ENCODE assay signal across 2 cellular contexts in the genomic region with DNA sequence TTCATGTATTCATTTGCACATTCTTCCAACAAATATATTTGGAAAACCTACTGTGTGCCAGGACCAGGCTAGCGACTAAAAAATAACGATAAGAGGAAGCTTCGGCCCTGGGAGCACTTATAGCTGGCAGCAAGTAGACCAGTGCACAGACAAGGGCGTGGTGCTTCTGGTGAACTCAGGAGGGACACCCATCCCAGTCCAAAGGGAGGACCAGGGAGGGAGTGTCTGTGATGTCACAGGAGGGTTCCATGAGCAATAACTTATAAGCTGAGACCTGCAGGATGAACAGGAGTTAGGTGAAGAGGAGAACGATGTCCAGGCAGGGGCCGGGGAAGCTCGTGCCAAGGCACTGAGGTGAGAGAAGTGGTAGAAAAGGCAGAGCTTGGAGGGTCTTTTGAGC.
TF ChIP-seq lines count a peak whose summit lies in the region.

No MANE protein-coding gene starts in this region.

TF ChIP-seq in HEK293, 187 proteins besides CTCF, POLR2A, EP300 and RAD21 (continued from another document):
- TF ChIP-seq, protein P1, sequence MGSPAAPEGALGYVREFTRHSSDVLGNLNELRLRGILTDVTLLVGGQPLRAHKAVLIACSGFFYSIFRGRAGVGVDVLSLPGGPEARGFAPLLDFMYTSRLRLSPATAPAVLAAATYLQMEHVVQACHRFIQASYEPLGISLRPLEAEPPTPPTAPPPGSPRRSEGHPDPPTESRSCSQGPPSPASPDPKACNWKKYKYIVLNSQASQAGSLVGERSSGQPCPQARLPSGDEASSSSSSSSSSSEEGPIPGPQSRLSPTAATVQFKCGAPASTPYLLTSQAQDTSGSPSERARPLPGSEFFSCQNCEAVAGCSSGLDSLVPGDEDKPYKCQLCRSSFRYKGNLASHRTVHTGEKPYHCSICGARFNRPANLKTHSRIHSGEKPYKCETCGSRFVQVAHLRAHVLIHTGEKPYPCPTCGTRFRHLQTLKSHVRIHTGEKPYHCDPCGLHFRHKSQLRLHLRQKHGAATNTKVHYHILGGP (tag by site-specific recombination; IDR thresholded peaks at IDR 0.05) = no peak
- TF ChIP-seq WT1 (tag by site-specific recombination; IDR thresholded peaks at IDR 0.05) (peak; percentile 41; the same call in 1 of the 2 replicates), KLF1 (tag by site-specific recombination; IDR thresholded peaks at IDR 0.05) (0 out of 2 replicates have a peak, but pooled peaks have one; percentile 61)

TF ChIP-seq in K562, 482 proteins besides CTCF, POLR2A, EP300 and RAD21 (continued from another document):
- no peak for TF ChIP-seq NCOA4 (IDR thresholded peaks at IDR 0.05; ENCODE audit: partially characterized antibody)
- TF ChIP-seq, protein P2, sequence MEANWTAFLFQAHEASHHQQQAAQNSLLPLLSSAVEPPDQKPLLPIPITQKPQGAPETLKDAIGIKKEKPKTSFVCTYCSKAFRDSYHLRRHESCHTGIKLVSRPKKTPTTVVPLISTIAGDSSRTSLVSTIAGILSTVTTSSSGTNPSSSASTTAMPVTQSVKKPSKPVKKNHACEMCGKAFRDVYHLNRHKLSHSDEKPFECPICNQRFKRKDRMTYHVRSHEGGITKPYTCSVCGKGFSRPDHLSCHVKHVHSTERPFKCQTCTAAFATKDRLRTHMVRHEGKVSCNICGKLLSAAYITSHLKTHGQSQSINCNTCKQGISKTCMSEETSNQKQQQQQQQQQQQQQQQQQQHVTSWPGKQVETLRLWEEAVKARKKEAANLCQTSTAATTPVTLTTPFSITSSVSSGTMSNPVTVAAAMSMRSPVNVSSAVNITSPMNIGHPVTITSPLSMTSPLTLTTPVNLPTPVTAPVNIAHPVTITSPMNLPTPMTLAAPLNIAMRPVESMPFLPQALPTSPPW (CRISPR knock-in tag; IDR thresholded peaks at IDR 0.05) = no peak
- TF ChIP-seq SMAD2 (IDR thresholded peaks at IDR 0.05; ENCODE audit: low read depth, low read length) = no peak
- no peak for TF ChIP-seq PYGO2 (tag; IDR thresholded peaks at IDR 0.05)
- TF ChIP-seq, protein P3, sequence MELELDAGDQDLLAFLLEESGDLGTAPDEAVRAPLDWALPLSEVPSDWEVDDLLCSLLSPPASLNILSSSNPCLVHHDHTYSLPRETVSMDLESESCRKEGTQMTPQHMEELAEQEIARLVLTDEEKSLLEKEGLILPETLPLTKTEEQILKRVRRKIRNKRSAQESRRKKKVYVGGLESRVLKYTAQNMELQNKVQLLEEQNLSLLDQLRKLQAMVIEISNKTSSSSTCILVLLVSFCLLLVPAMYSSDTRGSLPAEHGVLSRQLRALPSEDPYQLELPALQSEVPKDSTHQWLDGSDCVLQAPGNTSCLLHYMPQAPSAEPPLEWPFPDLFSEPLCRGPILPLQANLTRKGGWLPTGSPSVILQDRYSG (tag; conservative IDR thresholded peaks at IDR 0.05; ENCODE audit: low read depth) = no peak
- TF ChIP-seq, protein P4, sequence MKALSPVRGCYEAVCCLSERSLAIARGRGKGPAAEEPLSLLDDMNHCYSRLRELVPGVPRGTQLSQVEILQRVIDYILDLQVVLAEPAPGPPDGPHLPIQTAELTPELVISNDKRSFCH (CRISPR knock-in tag; IDR thresholded peaks at IDR 0.05) = no peak
- TF ChIP-seq, protein P4 (tag; IDR thresholded peaks at IDR 0.05) = no peak
- no peak for TF ChIP-seq C11orf30 (IDR thresholded peaks at IDR 0.05; ENCODE audit: low read depth)
